Comparison of ENCODE assay signal across 18 cellular contexts in the genomic region with DNA sequence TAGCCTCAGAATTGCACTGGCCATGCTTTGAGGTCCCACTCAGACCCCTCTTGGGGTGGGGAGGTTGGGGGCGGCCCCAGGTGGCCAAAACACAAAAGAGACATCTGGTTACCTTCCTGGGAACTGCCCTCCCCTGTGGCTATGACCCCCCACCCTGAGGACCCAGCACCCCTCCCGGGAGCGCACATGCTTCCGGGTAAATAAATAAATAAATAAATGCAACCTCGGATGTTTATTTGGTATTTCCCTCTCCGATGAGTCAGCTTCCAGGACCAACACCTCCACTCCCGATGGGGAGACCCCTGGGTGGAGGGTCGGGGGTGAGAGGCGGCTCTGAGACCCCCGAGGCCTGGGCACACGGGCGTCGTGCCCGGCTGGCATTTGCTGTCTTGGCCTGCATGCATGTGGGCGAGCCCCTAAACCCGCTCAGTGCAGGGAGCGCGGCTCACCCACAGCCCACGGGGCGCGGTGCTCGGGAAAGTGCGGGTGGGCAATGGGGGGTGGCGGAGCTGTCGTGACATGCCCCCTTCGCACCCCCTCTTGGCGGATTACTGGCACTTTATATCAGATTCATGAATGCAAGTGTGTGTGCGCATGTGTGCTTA.
DNase-seq lines count a peak whose midpoint lies in the region; FAIRE-seq and TF ChIP-seq lines count a peak whose summit lies in the region.
"Had no signal": no experiment of that assay in that cellular context is flagged by ENCODE, and none has a peak within 500 bp of the region (broad histone marks: within the 10 kb centered on the region; RNA-seq: fewer than 3 reads in every experiment).

No MANE protein-coding gene starts in this region.

- H3K4me3 Mint-ChIP-seq in chondrocyte (ENCODE audit: unreplicated experiment) = no peak overlapping the region

- no peaks in the 10 kb centered on the region for H3K79me2 ChIP-seq in trophoblast cell (ENCODE audit: control insufficient read depth, insufficient read depth, low read length, poor library complexity)

- H3K9me3 ChIP-seq in kidney (ENCODE audit: control insufficient read depth in 1 of 2, low read length in 2 of 2) (no peaks in the 10 kb centered on the region), neuronal stem cell (replicated peaks in 1 of 2; ENCODE audit: control insufficient read depth in 2 of 2, insufficient read depth in 1 of 2, low read depth in 1 of 2, low read length in 2 of 2) (peaks cover 0 to 4% of the 10 kb centered on the region in 2 donors), trophoblast cell (ENCODE audit: insufficient read depth, low read depth, low read length) (peaks cover 4% of the 10 kb centered on the region)

- H2BK5ac ChIP-seq in neuronal stem cell (ENCODE audit: low read length) (peak overlapping the region; percentile 2), trophoblast cell (ENCODE audit: low read depth, low read length, poor library complexity) (no peak overlapping the region)

- H2BK12ac ChIP-seq in neuronal stem cell (ENCODE audit: low read length) (peak overlapping the region; percentile 58), trophoblast cell (ENCODE audit: low read length) (no peak overlapping the region)

- intact Hi-C loops in kidney (cut with DNase I) = no loop called here

- H3K4ac ChIP-seq in neuronal stem cell (ENCODE audit: low read length) (no peak overlapping the region), trophoblast cell (ENCODE audit: low read depth, low read length) (no peak overlapping the region)

- H3K18ac ChIP-seq in neuronal stem cell (ENCODE audit: low read length) (no peak overlapping the region), trophoblast cell (ENCODE audit: low read length) (no peak overlapping the region)

- no peaks in the 10 kb centered on the region for H3K79me1 ChIP-seq in neuronal stem cell (ENCODE audit: low read depth, low read length)
- no peaks in the 10 kb centered on the region for H3K79me1 ChIP-seq in trophoblast cell (ENCODE audit: low read length)

- H3K4me1 ChIP-seq in kidney (ENCODE audit: control insufficient read depth in 1 of 2, insufficient read depth in 1 of 2, low read depth in 1 of 2, low read length in 2 of 2) (no peaks in the 10 kb centered on the region), neuronal stem cell (ENCODE audit: control insufficient read depth in 2 of 2, insufficient read depth in 1 of 2, low read depth in 1 of 2, low read length in 2 of 2) (peaks cover 2 to 4% of the 10 kb centered on the region in 2 donors), trophoblast cell (ENCODE audit: control insufficient read depth in 1 of 2, insufficient read depth in 2 of 2, low read length in 2 of 2) (no peaks in the 10 kb centered on the region)

- H3K27me3 Mint-ChIP-seq in chondrocyte (ENCODE audit: low read depth) = no peaks in the 10 kb centered on the region

- H3K4me3 ChIP-seq in H7 (ENCODE audit: insufficient read depth, low read depth, low read length) (no peak overlapping the region), kidney (ENCODE audit: low read length in 2 of 2) (no peak overlapping the region), neuronal stem cell (ENCODE audit: low read length in 2 of 2) (no peak overlapping the region), trophoblast cell (ENCODE audit: low read depth, low read length) (no peak overlapping the region)
- H3K4me3 ChIP-seq: GM12878, GM23248, K562 had no signal

- peak overlapping the region; percentile 71 for H3K14ac ChIP-seq in neuronal stem cell (ENCODE audit: low read length)
- H3K14ac ChIP-seq in trophoblast cell (ENCODE audit: low read length) = no peak overlapping the region

- peak overlapping the region; percentile 91 for H3K23ac ChIP-seq in neuronal stem cell (ENCODE audit: low read depth, low read length, poor library complexity)
- H3K23ac ChIP-seq in trophoblast cell (ENCODE audit: low read length) = no peak overlapping the region

- no peak overlapping the region for H4K91ac ChIP-seq in neuronal stem cell (ENCODE audit: low read depth, low read length, poor library complexity)
- no peak overlapping the region for H4K91ac ChIP-seq in trophoblast cell (ENCODE audit: low read depth, low read length)

- H3K27me3 ChIP-seq in H7 (ENCODE audit: control insufficient read depth, insufficient read depth, low read length) (no peaks in the 10 kb centered on the region), neuronal stem cell (ENCODE audit: control insufficient read depth in 3 of 3, insufficient read depth in 3 of 3, low read depth in 1 of 3, low read length in 3 of 3) (no peaks in the 10 kb centered on the region), trophoblast cell (ENCODE audit: insufficient read depth, low read length) (no peaks in the 10 kb centered on the region)

- H3K4me1 Mint-ChIP-seq in chondrocyte (ENCODE audit: low read depth) = peaks cover 14% of the 10 kb centered on the region

- H3K9me3 Mint-ChIP-seq in chondrocyte (ENCODE audit: low read depth) = no peaks in the 10 kb centered on the region

- H3K36me3 Mint-ChIP-seq in chondrocyte (ENCODE audit: low read depth) = peaks cover 16% of the 10 kb centered on the region

- H2BK15ac ChIP-seq in neuronal stem cell (ENCODE audit: low read length) = peak overlapping the region; percentile 67

- H2AK5ac ChIP-seq in neuronal stem cell (ENCODE audit: low read depth, low read length) = no peak overlapping the region
- H2AK5ac ChIP-seq in trophoblast cell (ENCODE audit: low read length) = no peak overlapping the region

- H3K27ac Mint-ChIP-seq in chondrocyte (ENCODE audit: unreplicated experiment) = no peak overlapping the region

- no peak overlapping the region for H4K8ac ChIP-seq in neuronal stem cell (ENCODE audit: low read depth, low read length)
- no peak overlapping the region for H4K8ac ChIP-seq in trophoblast cell (ENCODE audit: low read depth, low read length)

- H2AFZ ChIP-seq in neuronal stem cell (ENCODE audit: low read length) = no peak overlapping the region
- H2AFZ ChIP-seq in trophoblast cell (ENCODE audit: insufficient read depth, low read length, poor library complexity) = no peak overlapping the region
- H2AFZ ChIP-seq: GM23248 had no signal

- no peak overlapping the region for H4K12ac ChIP-seq in trophoblast cell (ENCODE audit: low read depth, low read length)

- H3K9ac ChIP-seq in kidney (ENCODE audit: low read length in 2 of 2) (no peak overlapping the region), neuronal stem cell (ENCODE audit: low read depth, low read length, poor library complexity) (no peak overlapping the region), trophoblast cell (ENCODE audit: low read length) (no peak overlapping the region)
- H3K9ac ChIP-seq: GM23248 had no signal

- H3K36me3 ChIP-seq in H7 (replicated peaks; ENCODE audit: control insufficient read depth, insufficient read depth, low read length) (no peaks in the 10 kb centered on the region), kidney (ENCODE audit: control insufficient read depth in 1 of 2, insufficient read depth in 2 of 2, low read length in 2 of 2) (peaks cover 0 to 7% of the 10 kb centered on the region in 2 donors), neuronal stem cell (replicated peaks in 1 of 2; ENCODE audit: control insufficient read depth in 2 of 2, insufficient read depth in 2 of 2, low read length in 2 of 2) (peaks cover 0 to 11% of the 10 kb centered on the region in 2 donors), trophoblast cell (ENCODE audit: control insufficient read depth in 1 of 2, insufficient read depth in 2 of 2, low read length in 2 of 2) (peaks cover 14 to 16% of the 10 kb centered on the region in 2 experiments)

- TF ChIP-seq CTCF in chondrocyte (IDR thresholded peaks at IDR 0.05) (no peak), kidney (IDR thresholded peaks at IDR 0.05; ENCODE audit: borderline replicate concordance, extremely low read depth, insufficient read depth) (no peak)

- no peak overlapping the region for H3K27ac ChIP-seq in kidney (ENCODE audit: low read depth in 2 of 2, low read length in 2 of 2)
- no peak overlapping the region for H3K27ac ChIP-seq in neuronal stem cell (replicated peaks; ENCODE audit: low read length)
- no peak overlapping the region for H3K27ac ChIP-seq in trophoblast cell (ENCODE audit: low read depth, low read length)
- no peak overlapping the region for H3K27ac ChIP-seq in substantia nigra (ENCODE audit: low read depth, low read length, poor library complexity, severe bottlenecking)
- H3K27ac ChIP-seq: GM23248 had no signal

- H3K4me2 ChIP-seq in neuronal stem cell (ENCODE audit: insufficient read depth, low read length, poor library complexity, severe bottlenecking) (peak overlapping the region; percentile 11), trophoblast cell (ENCODE audit: low read length) (no peak overlapping the region)

- no CpG with 5 or more reads among the region's 28 CpGs for WGBS in neuronal stem cell (ENCODE audit: extremely low coverage in 2 of 2, insufficient read length in 2 of 2, insufficient replicate concordance in 1 of 2), 2 donors
- WGBS in trophoblast cell (ENCODE audit: extremely low coverage, insufficient coverage, insufficient read length) = no CpG with 5 or more reads among the region's 28 CpGs

- DNase-seq in H7 = peak; percentile 46
- peak; percentile 82 for DNase-seq in chondrocyte (ENCODE audit: low spot score)
- peak; percentile 57 for DNase-seq in kidney
- no peak for DNase-seq in neuronal stem cell (ENCODE audit: low spot score)
- DNase-seq in trophoblast cell = no peak
- DNase-seq in DMS79 treated with DMSO at 0.1 percent for 48 hours (lab: John Stamatoyannopoulos, UW) = no peak
- no peak for DNase-seq in substantia nigra (lab: John Stamatoyannopoulos, UW)
- DNase-seq: DMS153, EL, GM23248, HCEC 1CT, NCI-H1105, NCI-H2081, NCI-H2171 treated with DMSO at 0.1 percent for 48 hours, NCI-H446 treated with DMSO at 0.1 percent for 48 hours had no signal

- FAIRE-seq in kidney (lab: Jason Lieb, UNC) = no peak
- FAIRE-seq: GM12878, K562, RCC 7860 had no signal

- H2BK120ac ChIP-seq in neuronal stem cell (ENCODE audit: low read depth, low read length) (peak overlapping the region; percentile 87), trophoblast cell (ENCODE audit: insufficient read depth, low read length, poor library complexity) (no peak overlapping the region)

Comparison
In these comparisons a context has a peak if more than half of its experiments do, and no peak if none do; other contexts are left out.
1. DNase-seq: peak in H7 (single experiment), chondrocyte (single experiment) and kidney (single experiment); none in neuronal stem cell (single experiment), trophoblast cell (0 of 2), DMS79 treated with DMSO at 0.1 percent for 48 hours (single experiment) and substantia nigra (0 of 49).